8 cellular contexts compared by ENCODE assay signal in genomic region chr6:26054937-26055669, GRCh38. TPM values are rescaled to one million over a fixed set of nuclear protein-coding genes. Genes with fewer than 3 reads are reported as not detected.
DNase-seq lines count a peak whose midpoint lies in the region; ATAC-seq and TF ChIP-seq lines count a peak whose summit lies in the region.

No MANE protein-coding gene starts in this region.

- no peak for TF ChIP-seq CTCF in AG09309 (IDR thresholded peaks at IDR 0.05; ENCODE audit: control insufficient read depth, insufficient read depth, low read depth, low read length, missing control alignments)
- peak; percentile 14 for TF ChIP-seq CTCF in kidney epithelial cell (IDR thresholded peaks at IDR 0.05; ENCODE audit: insufficient read depth, low read length, poor library complexity, severe bottlenecking)

- no peaks in the 10 kb centered on the region for H3K36me3 ChIP-seq in kidney epithelial cell (ENCODE audit: control insufficient read depth, insufficient read depth, low read length)

- DNase-seq in AG09309 (ENCODE audit: low read depth) (peak; percentile 90), NCI-H345 (lab: John Stamatoyannopoulos, UW) (peak; percentile 95), cerebellum (ENCODE audit: low spot score) (peak; percentile 92), kidney epithelial cell (ENCODE audit: low read depth) (peak; percentile 90)
- peak; percentile 74 for DNase-seq in activated CD4-positive, CD25-positive, alpha-beta regulatory T cell treated with anti-CD3 and anti-CD28 coated beads, Interleukin-2, amount 50 U/mL, for 16 hours (ENCODE audit: low read depth, low spot score)
- peak; percentile 88 for DNase-seq in stimulated activated CD4-positive, alpha-beta T cell treated with anti-CD3 and anti-CD28 coated beads, Interleukin-15, amount 100 ng/mL, for 24 hours

- ATAC-seq in GM18907 (IDR thresholded peaks at IDR 0.05; ENCODE audit: unreplicated experiment) (peak; percentile 57), HG03159 (IDR thresholded peaks at IDR 0.05; ENCODE audit: unreplicated experiment) (peak; percentile 46)

- H3K4me3 ChIP-seq in AG09309 (ENCODE audit: control insufficient read depth, low read depth, low read length) (peak overlapping the region; percentile 71), kidney epithelial cell (ENCODE audit: low read depth, low read length) (peak overlapping the region; percentile 63)

- H3K27me3 ChIP-seq in kidney epithelial cell (ENCODE audit: control insufficient read depth, insufficient read depth, low read length): no peaks in the 10 kb centered on the region

RNA-seq across cellular contexts. Expression of gene HFE, which starts 32.1 kb away (rescaled TPM):
- 1.5 TPM for total RNA-seq in cerebellum
- total RNA-seq in kidney epithelial cell: 1.4 and 2.6 TPM in 2 replicates

Comparison
In these comparisons a context has a peak if more than half of its experiments do, and no peak if none do; other contexts are left out.
1. Peak in every context shown above with its lines: DNase-seq, ATAC-seq and H3K4me3 ChIP-seq.